ENCODE assay signal across 8 cellular contexts in genomic region chr3:183698760-183699159, GRCh38. TPM values are rescaled to one million over a fixed set of nuclear protein-coding genes. Genes with fewer than 3 reads are reported as not detected.
DNase-seq lines count a peak whose midpoint lies in the region; ATAC-seq, FAIRE-seq and TF ChIP-seq lines count a peak whose summit lies in the region.

No MANE protein-coding gene starts in this region.

- TF ChIP-seq CTCF in C4-2B (conservative IDR thresholded peaks at IDR 0.05), result no peak
- TF ChIP-seq CTCF in endothelial cell of umbilical vein (IDR thresholded peaks at IDR 0.05; ENCODE audit: extremely low read depth in 1 of 2, insufficient read depth in 1 of 2, low read depth in 1 of 2, low read length in 2 of 2), result no peak

- no peak for DNase-seq in HEK293T (ENCODE audit: extremely low spot score)
- DNase-seq in endothelial cell of umbilical vein (ENCODE audit: low read depth, low spot score), result peak; percentile 41
- peak; percentile 11 for DNase-seq in naive B cell
- no peak for DNase-seq in mucosa of gallbladder (ENCODE audit: low spot score)
- DNase-seq in HTR-8/SVneo (ENCODE audit: insufficient read length, low spot score), result no peak

- H3K4me2 ChIP-seq in endothelial cell of umbilical vein (ENCODE audit: insufficient read depth, low read length), result peak overlapping the region; percentile 95

- no peak for TF ChIP-seq POLR2A in endothelial cell of umbilical vein (IDR thresholded peaks at IDR 0.05; ENCODE audit: low read depth, low read length)

- H3K4me1 Mint-ChIP-seq in naive B cell, result peaks cover 28 to 43% (median 35%) of the 10 kb centered on the region in 3 donors

- no peaks in the 10 kb centered on the region for H3K9me1 ChIP-seq in endothelial cell of umbilical vein (replicated peaks; ENCODE audit: control insufficient read depth, extremely low read depth, insufficient read depth, low read length)

- H3K27me3 Mint-ChIP-seq in naive B cell, result no peaks in the 10 kb centered on the region

- H3K9me3 Mint-ChIP-seq in naive B cell, result peaks cover 0 to 3% (median 0%) of the 10 kb centered on the region in 7 donors

- H3K4me3 ChIP-seq in endothelial cell of umbilical vein (replicated peaks in 1 of 3; ENCODE audit: insufficient read depth in 1 of 3, low read depth in 1 of 3, low read length in 3 of 3), result peak overlapping the region; percentile 59 to 98 (median 86)

- peak; percentile 69 for FAIRE-seq in endothelial cell of umbilical vein (lab: Jason Lieb, UNC)
- FAIRE-seq in HTR-8/SVneo (lab: Jason Lieb, UNC), result no peak

- peak overlapping the region; percentile 10 to 95 (median 73) for H3K27ac Mint-ChIP-seq in naive B cell

- H4K20me1 ChIP-seq in endothelial cell of umbilical vein (replicated peaks; ENCODE audit: control insufficient read depth, extremely low read depth, insufficient read depth, low read length), result peaks cover 3% of the 10 kb centered on the region

- H3K27ac ChIP-seq in C4-2B (peak overlapping the region; percentile 95; the same call in 1 of the 2 replicates), endothelial cell of umbilical vein (ENCODE audit: insufficient read depth, low read depth, low read length) (peak overlapping the region; percentile 73)

- H3K9me3 ChIP-seq in endothelial cell of umbilical vein (replicated peaks; ENCODE audit: control insufficient read depth, insufficient read depth, low read length), result no peaks in the 10 kb centered on the region

- ATAC-seq in SK-N-SH treated with all-trans-retinoic acid at 6 μM for 48 hours (peak; percentile 71), naive B cell (ENCODE audit: low read depth in 2 of 2) (peak; percentile 18 to 34), HG02678 (IDR thresholded peaks at IDR 0.05; ENCODE audit: unreplicated experiment) (no peak)

- dilution Hi-C loops in endothelial cell of umbilical vein (cut with MboI; ENCODE audit: extremely low pct_ligation_motif_present, low sequenced_read_pairs), result no loop called here

- peaks cover 61% of the 10 kb centered on the region for H3K79me2 ChIP-seq in endothelial cell of umbilical vein (ENCODE audit: control insufficient read depth, insufficient read depth, low read length)

- peaks cover 0 to 4% of the 10 kb centered on the region in 2 experiments for H3K36me3 ChIP-seq in endothelial cell of umbilical vein (ENCODE audit: control insufficient read depth in 2 of 2, extremely low read depth in 1 of 2, insufficient read depth in 2 of 2, low read length in 2 of 2)

- POLR2A ChIA-PET in HEK293T (lab: Yijun Ruan, JAX), result no interaction called here
- POLR2A ChIA-PET in endothelial cell of umbilical vein (lab: Charles Lee), result no interaction called here

- CTCF ChIA-PET in HEK293T (lab: Yijun Ruan, JAX), result no interaction called here
- CTCF ChIA-PET in endothelial cell of umbilical vein (lab: Charles Lee), result interaction anchor here (1.7 kb wide), 1 partner anchor 61 kb away, joined by 7 read pairs; no protein-coding TSS in a partner anchor

- H3K36me3 Mint-ChIP-seq in naive B cell, result no peaks in the 10 kb centered on the region

- peak overlapping the region; percentile 72 for H3K9ac ChIP-seq in endothelial cell of umbilical vein (replicated peaks; ENCODE audit: extremely low read depth, insufficient read depth, low read length)

- no peaks in the 10 kb centered on the region for H3K27me3 ChIP-seq in endothelial cell of umbilical vein (ENCODE audit: control insufficient read depth in 2 of 2, insufficient read depth in 2 of 2, low read length in 2 of 2)

- peaks cover 15% of the 10 kb centered on the region for H3K4me1 ChIP-seq in endothelial cell of umbilical vein (ENCODE audit: control insufficient read depth, extremely low read depth, insufficient read depth, low read length)

- H3K4me3 Mint-ChIP-seq in naive B cell, result peak overlapping the region; percentile 73 to 97 (median 91)

- H2AFZ ChIP-seq in endothelial cell of umbilical vein (ENCODE audit: low read depth, low read length), result no peak overlapping the region

- BruUV-seq in endothelial cell of umbilical vein (replicated peaks; lab: Mats Ljungman, UMichigan), result TSS peak; percentile 30

- intact Hi-C loops in endothelial cell of umbilical vein (cut with micrococcal nuclease), result loop anchor here (1.0 to 2.0 kb wide), 2 partner anchors 36 to 229 kb away; no protein-coding TSS in a partner anchor

TF ChIP-seq in HEK293T, 16 proteins besides CTCF, POLR2A, EP300 and RAD21:
- TF ChIP-seq L3MBTL2 (conservative IDR thresholded peaks at IDR 0.05), result 0 out of 2 replicates have a peak, but pooled peaks have one; percentile 10
- TF ChIP-seq LEF1 (IDR thresholded peaks at IDR 0.05; ENCODE audit: borderline replicate concordance), result no peak

TF ChIP-seq in SK-N-SH treated with all-trans-retinoic acid at 6 μM for 48 hours, 23 proteins besides CTCF, POLR2A, EP300 and RAD21 (continues in another document):
- no peak for TF ChIP-seq TCF4 (CRISPR knock-in tag; IDR thresholded peaks at IDR 0.05; ENCODE audit: borderline replicate concordance)
- no peak for TF ChIP-seq CREB5 (CRISPR knock-in tag; IDR thresholded peaks at IDR 0.05; ENCODE audit: low read depth)
- no peak for TF ChIP-seq CSDC2 (CRISPR knock-in tag; IDR thresholded peaks at IDR 0.05)
- no peak for TF ChIP-seq POU6F1 (CRISPR knock-in tag; IDR thresholded peaks at IDR 0.05; ENCODE audit: borderline replicate concordance, low read depth)
- TF ChIP-seq PPARA (CRISPR knock-in tag; IDR thresholded peaks at IDR 0.05; ENCODE audit: borderline replicate concordance), result no peak
- TF ChIP-seq RARB (CRISPR knock-in tag; IDR thresholded peaks at IDR 0.05), result no peak

TF ChIP-seq in endothelial cell of umbilical vein, 7 proteins besides CTCF, POLR2A, EP300 and RAD21:
- TF ChIP-seq POLR2AphosphoS5 (IDR thresholded peaks at IDR 0.05; ENCODE audit: insufficient read depth, low read depth, low read length), result no peak
- no peak for TF ChIP-seq EZH2 (IDR thresholded peaks at IDR 0.05; ENCODE audit: borderline replicate concordance, low read depth, low read length, severe bottlenecking)
- TF ChIP-seq MAX (IDR thresholded peaks at IDR 0.05; ENCODE audit: insufficient read depth, insufficient read length), result no peak
- TF ChIP-seq GATA2 (IDR thresholded peaks at IDR 0.05; ENCODE audit: insufficient read depth, insufficient read length, low read depth, low read length), result no peak
- no peak for TF ChIP-seq JUN (IDR thresholded peaks at IDR 0.05; ENCODE audit: borderline replicate concordance, insufficient read depth, insufficient read length, low read depth)
- no peak for TF ChIP-seq MYC (IDR thresholded peaks at IDR 0.05; ENCODE audit: low read depth, low read length)
- TF ChIP-seq FOS (IDR thresholded peaks at IDR 0.05; ENCODE audit: borderline replicate concordance, insufficient read depth, low read length), result no peak

RNA-seq across cellular contexts. Expression of gene YEATS2, which starts 1.2 kb away (rescaled TPM):
- total RNA-seq in endothelial cell of umbilical vein, result 59.1 and 59.9 TPM in 2 replicates
- polyA plus RNA-seq in endothelial cell of umbilical vein, result 30.2 and 31.0 TPM in 2 replicates
- 31.4 and 32.0 TPM in 2 replicates for polyA plus RNA-seq in endothelial cell of umbilical vein (2011; cell fraction: cytosol; rRNA removed)
- polyA plus RNA-seq in endothelial cell of umbilical vein (2011; cell fraction: nucleus; rRNA removed), result 71.3 and 71.9 TPM in 2 replicates
- polyA plus RNA-seq in endothelial cell of umbilical vein (2012), result 22.8 and 22.9 TPM in 2 replicates
- polyA minus RNA-seq in endothelial cell of umbilical vein, result 49.5 and 57.4 TPM in 2 replicates
- 21.6 TPM for polyA minus RNA-seq in endothelial cell of umbilical vein (2011; cell fraction: cytosol; rRNA and poly(A)+ RNA removed)
- polyA minus RNA-seq in endothelial cell of umbilical vein (2011; cell fraction: nucleus; rRNA and poly(A)+ RNA removed), result 73.7 and 85.7 TPM in 2 replicates
- 1 to 10 TPM; 2.5 to 7.3 (median 3.9) TPM for polyA plus RNA-seq in naive B cell (ENCODE audit: low read depth in 6 of 6)
- total RNA-seq in mucosa of gallbladder, result 20.7 TPM

Comparison
In these comparisons a context has a peak if more than half of its experiments do, and no peak if none do; other contexts are left out.
1. DNase-seq: peak in endothelial cell of umbilical vein (single experiment) and naive B cell (single experiment); none in HEK293T (single experiment), mucosa of gallbladder (single experiment) and HTR-8/SVneo (single experiment).